In genomic region chr13:49443327-49443688, GRCh38 we compare ENCODE assay signal across 8 cellular contexts. TPM values are rescaled to one million over a fixed set of nuclear protein-coding genes. Genes with fewer than 3 reads are reported as not detected.
DNase-seq lines count a peak whose midpoint lies in the region; ATAC-seq and TF ChIP-seq lines count a peak whose summit lies in the region.

No MANE protein-coding gene starts in this region.

- peak overlapping the region; percentile 91 for H2AFZ ChIP-seq in OCI-LY3 (ENCODE audit: low read depth, low read length)

- ATAC-seq in Right ventricle myocardium inferior, result no peak
- ATAC-seq in upper lobe of left lung (ENCODE audit: low FRiP score in 2 of 2), result peak in 1 of 2 donors; percentile 20
- no peak for ATAC-seq in GM21447 (IDR thresholded peaks at IDR 0.05; ENCODE audit: unreplicated experiment)

- no peaks in the 10 kb centered on the region for H3K27me3 ChIP-seq in cardiac muscle cell
- no peaks in the 10 kb centered on the region for H3K27me3 ChIP-seq in OCI-LY3 (ENCODE audit: low read depth, low read length)
- no peaks in the 10 kb centered on the region for H3K27me3 ChIP-seq in upper lobe of left lung

- H3K9ac ChIP-seq in OCI-LY3 (ENCODE audit: low read length), result peak overlapping the region; percentile 80

- peak overlapping the region; percentile 51 for H3K4me3 ChIP-seq in cardiac muscle cell
- H3K4me3 ChIP-seq in OCI-LY3 (ENCODE audit: low read length), result peak overlapping the region; percentile 87
- H3K4me3 ChIP-seq in coronary artery, result peak overlapping the region; percentile 91
- H3K4me3 ChIP-seq in upper lobe of left lung, result peak overlapping the region; percentile 63 to 78 (median 76)

- H4K20me1 ChIP-seq in OCI-LY3 (ENCODE audit: insufficient read depth, low read length), result no peaks in the 10 kb centered on the region

- no peaks in the 10 kb centered on the region for H3K9me3 ChIP-seq in cardiac muscle cell (ENCODE audit: low read depth)
- no peaks in the 10 kb centered on the region for H3K9me3 ChIP-seq in OCI-LY3 (ENCODE audit: insufficient read depth, low read length)
- H3K9me3 ChIP-seq in upper lobe of left lung, result no peaks in the 10 kb centered on the region

- no peak for TF ChIP-seq CTCF in cardiac muscle cell (IDR thresholded peaks at IDR 0.05; ENCODE audit: low read depth, low read length)
- TF ChIP-seq CTCF in OCI-LY3 (IDR thresholded peaks at IDR 0.05; ENCODE audit: low read depth, low read length), result no peak
- TF ChIP-seq CTCF in coronary artery (IDR thresholded peaks at IDR 0.05), result no peak
- TF ChIP-seq CTCF in upper lobe of left lung (IDR thresholded peaks at IDR 0.05), result no peak

- intact Hi-C loops in Right ventricle myocardium inferior (cut with DNase I), result loop anchor here (5.0 kb wide), 2 partner anchors 164 to 466 kb away; partner anchors contain the start of gene FNDC3A

- H3K36me3 ChIP-seq in cardiac muscle cell, result no peaks in the 10 kb centered on the region
- H3K36me3 ChIP-seq in OCI-LY3 (replicated peaks; ENCODE audit: low read depth, low read length), result peaks cover 5% of the 10 kb centered on the region
- no peaks in the 10 kb centered on the region for H3K36me3 ChIP-seq in upper lobe of left lung

- TF ChIP-seq EP300 in upper lobe of left lung (IDR thresholded peaks at IDR 0.05), result no peak

- no peak for TF ChIP-seq POLR2A in upper lobe of left lung (IDR thresholded peaks at IDR 0.05)

- 9% methylated on average over 9 of the region's 9 CpGs for WGBS in upper lobe of left lung, 2 donors

- peak; percentile 28 to 52 for DNase-seq in cardiac muscle cell (ENCODE audit: low read depth in 1 of 2, low spot score in 1 of 2)
- no peak for DNase-seq in Right ventricle myocardium inferior (ENCODE audit: missing footprints)
- no peak for DNase-seq in coronary artery (ENCODE audit: low spot score)
- DNase-seq in lung microvascular endothelial cell (ENCODE audit: low read depth in 2 of 2), result peak; percentile 42 to 47
- DNase-seq in upper lobe of left lung, result no peak
- DNase-seq in KG1 (lab: John Stamatoyannopoulos, UW), result no peak

- H3K79me2 ChIP-seq in OCI-LY3 (ENCODE audit: low read length), result peaks cover 26% of the 10 kb centered on the region

- H3K27ac ChIP-seq in cardiac muscle cell (peak overlapping the region; percentile 92), OCI-LY3 (ENCODE audit: low read length) (peak overlapping the region; percentile 68), coronary artery (peak overlapping the region; percentile 85 to 88), upper lobe of left lung (peak overlapping the region; percentile 92 to 96 (median 94))

- H3K4me1 ChIP-seq in cardiac muscle cell (ENCODE audit: low read depth) (peaks cover 12% of the 10 kb centered on the region), OCI-LY3 (ENCODE audit: low read length) (peaks cover 8% of the 10 kb centered on the region; the same call in 1 of the 2 replicates), upper lobe of left lung (peaks cover 9 to 27% (median 15%) of the 10 kb centered on the region in 4 donors)

- peak overlapping the region; percentile 90 for H3K4me2 ChIP-seq in OCI-LY3 (ENCODE audit: low read length)

RNA-seq across cellular contexts. Expression of gene CAB39L, which starts 0.6 kb away (rescaled TPM):
- total RNA-seq in cardiac muscle cell (25.5 TPM in 2 replicates), Right ventricle myocardium inferior (22.1 TPM), lung microvascular endothelial cell (6.2 and 6.3 TPM in 2 replicates), upper lobe of left lung (10 to 100 TPM; 12.5 to 49.2 (median 19.5) TPM)
- 22.3 and 25.9 TPM in 2 replicates for polyA plus RNA-seq in cardiac muscle cell

RNA-seq across cellular contexts. Expression of gene SETDB2, which starts 0.8 kb away (rescaled TPM):
- total RNA-seq in cardiac muscle cell, result 7.5 and 9.1 TPM in 2 replicates
- polyA plus RNA-seq in cardiac muscle cell, result 12.4 and 17.1 TPM in 2 replicates
- 13.1 TPM for total RNA-seq in Right ventricle myocardium inferior
- 3.5 and 6.3 TPM in 2 replicates for total RNA-seq in lung microvascular endothelial cell
- 10 to 100 TPM in 4 of 6 donors, 1 to 10 TPM in 2; 5.0 to 17.8 (median 14.1) TPM for total RNA-seq in upper lobe of left lung

RNA-seq across cellular contexts. Expression of gene PHF11, which starts 52.4 kb away (rescaled TPM):
- total RNA-seq in cardiac muscle cell (3.7 and 4.8 TPM in 2 replicates), Right ventricle myocardium inferior (20.0 TPM), lung microvascular endothelial cell (7.3 and 8.1 TPM in 2 replicates), upper lobe of left lung (10 to 100 TPM; 27.1 to 89.1 (median 39.3) TPM)
- polyA plus RNA-seq in cardiac muscle cell, result 9.5 and 11.8 TPM in 2 replicates

Comparison
In these comparisons a context has a peak if more than half of its experiments do, and no peak if none do; other contexts are left out.
1. DNase-seq: peak in cardiac muscle cell (2 of 2) and lung microvascular endothelial cell (2 of 2); none in Right ventricle myocardium inferior (single experiment), coronary artery (single experiment), upper lobe of left lung (0 of 2) and KG1 (single experiment).
2. Peak in every context shown above with its lines, with median percentiles within 50 percentile points of each other: H3K27ac ChIP-seq and H3K4me3 ChIP-seq.